ENCODE assay signal across 18 cellular contexts in the genomic region with DNA sequence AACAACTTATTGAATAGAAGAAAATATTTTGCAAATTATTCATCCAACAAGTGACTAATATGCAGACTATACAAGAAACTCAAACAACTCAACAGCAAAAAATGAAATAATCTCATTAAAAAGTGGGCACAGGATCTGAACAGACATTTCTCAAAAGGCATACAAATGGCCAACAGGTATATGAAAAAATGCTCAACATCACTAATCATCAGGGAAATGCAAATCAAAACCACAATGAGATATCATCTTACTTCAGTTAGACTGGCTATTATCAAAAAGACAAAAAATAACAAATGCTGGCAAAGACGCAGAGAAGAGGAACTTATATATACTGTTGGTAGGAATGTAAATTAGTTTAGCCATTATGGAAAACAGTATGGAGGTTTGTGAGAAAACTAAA. TPM values are rescaled to one million over a fixed set of nuclear protein-coding genes. Genes with fewer than 3 reads are reported as not detected.
DNase-seq lines count a peak whose midpoint lies in the region; ATAC-seq, FAIRE-seq and TF ChIP-seq lines count a peak whose summit lies in the region.
"Had no signal": no experiment of that assay in that cellular context is flagged by ENCODE, and none has a peak within 500 bp of the region (broad histone marks: within the 10 kb centered on the region; RNA-seq: fewer than 3 reads in every experiment).

No MANE protein-coding gene starts in this region.

- no peaks in the 10 kb centered on the region for H3K79me2 ChIP-seq in MM.1S (ENCODE audit: low read length)

- H3K27ac Mint-ChIP-seq in activated T-cell treated with anti-CD3 and anti-CD28 coated beads, Interleukin-2, amount 50 U/mL, for 24 hours: no peak overlapping the region
- peak overlapping the region; percentile 91 for H3K27ac Mint-ChIP-seq in osteocyte (ENCODE audit: unreplicated experiment)

- no peak for DNase-seq in activated T-cell treated with anti-CD3 and anti-CD28 coated beads, Interleukin-2, amount 50 U/mL, for 24 hours
- DNase-seq in activated T-cell treated with anti-CD3 and anti-CD28 coated beads, Interleukin-2, amount 50 U/mL, for 4 hours: no peak
- DNase-seq in MM.1S: no peak
- no peak for DNase-seq in colonic mucosa
- DNase-seq in osteocyte (ENCODE audit: extremely low spot score, unreplicated experiment): no peak
- no peak for DNase-seq in posterior cingulate gyrus
- DNase-seq in lower leg skin (ENCODE audit: low spot score in 2 of 2): no peak
- DNase-seq in GM19239 (ENCODE audit: insufficient read length, low spot score): no peak
- DNase-seq: activated CD4-positive, alpha-beta T cell treated with anti-CD3 and anti-CD28 coated beads, Interleukin-2, amount 50 U/mL, for 48 hours; activated T-cell treated with anti-CD3 and anti-CD28 coated beads, Interleukin-2, amount 50 U/mL, for 1 hour; CD8-positive, alpha-beta T cell; central memory CD4-positive, alpha-beta T cell; effector CD4-positive, alpha-beta T cell; left ventricle myocardium inferior; NCI-H524 treated with DMSO at 0.1 percent for 48 hours had no signal

- H3K9me3 Mint-ChIP-seq in activated T-cell treated with anti-CD3 and anti-CD28 coated beads, Interleukin-2, amount 50 U/mL, for 24 hours: no peaks in the 10 kb centered on the region
- H3K9me3 Mint-ChIP-seq in activated T-cell treated with anti-CD3 and anti-CD28 coated beads, Interleukin-2, amount 50 U/mL, for 4 hours: no peaks in the 10 kb centered on the region
- H3K9me3 Mint-ChIP-seq in osteocyte (ENCODE audit: unreplicated experiment): no peaks in the 10 kb centered on the region
- H3K9me3 Mint-ChIP-seq: CD8-positive, alpha-beta T cell had no signal

- H3K9ac ChIP-seq in MM.1S (ENCODE audit: low read length) (no peak overlapping the region), colonic mucosa (ENCODE audit: low read depth in 2 of 2, low read length in 2 of 2) (no peak overlapping the region)

- H3K4me2 ChIP-seq in MM.1S (ENCODE audit: low read depth, low read length): peak overlapping the region; percentile 77; the same call in 1 of the 2 replicates

- no peaks in the 10 kb centered on the region for H3K27me3 Mint-ChIP-seq in activated T-cell treated with anti-CD3 and anti-CD28 coated beads, Interleukin-2, amount 50 U/mL, for 24 hours
- no peaks in the 10 kb centered on the region for H3K27me3 Mint-ChIP-seq in activated T-cell treated with anti-CD3 and anti-CD28 coated beads, Interleukin-2, amount 50 U/mL, for 4 hours (ENCODE audit: low read depth)
- no peaks in the 10 kb centered on the region for H3K27me3 Mint-ChIP-seq in osteocyte (ENCODE audit: unreplicated experiment)

- H3K4me3 Mint-ChIP-seq in activated T-cell treated with anti-CD3 and anti-CD28 coated beads, Interleukin-2, amount 50 U/mL, for 24 hours: peak overlapping the region; percentile 29
- H3K4me3 Mint-ChIP-seq in activated T-cell treated with anti-CD3 and anti-CD28 coated beads, Interleukin-2, amount 50 U/mL, for 4 hours: no peak overlapping the region
- no peak overlapping the region for H3K4me3 Mint-ChIP-seq in osteocyte (ENCODE audit: unreplicated experiment)

- H3K36me3 Mint-ChIP-seq in activated T-cell treated with anti-CD3 and anti-CD28 coated beads, Interleukin-2, amount 50 U/mL, for 24 hours (ENCODE audit: low read depth): peaks cover 11% of the 10 kb centered on the region
- H3K36me3 Mint-ChIP-seq in activated T-cell treated with anti-CD3 and anti-CD28 coated beads, Interleukin-2, amount 50 U/mL, for 4 hours (ENCODE audit: insufficient read depth): no peaks in the 10 kb centered on the region
- peaks cover 10% of the 10 kb centered on the region for H3K36me3 Mint-ChIP-seq in osteocyte (ENCODE audit: unreplicated experiment)

- no peak for TF ChIP-seq POLR2A in lower leg skin (IDR thresholded peaks at IDR 0.05)

- no peaks in the 10 kb centered on the region for H3K9me3 ChIP-seq in MM.1S (replicated peaks; ENCODE audit: insufficient read depth, low read length)
- H3K9me3 ChIP-seq in colonic mucosa: no peaks in the 10 kb centered on the region
- H3K9me3 ChIP-seq: HAP-1, left ventricle myocardium inferior, SJSA1 had no signal

- intact Hi-C loops in colonic mucosa (cut with DNase I) (no loop called here), posterior cingulate gyrus (cut with DNase I) (loop anchor here (5.0 kb wide), 1 partner anchor 567 kb away; a partner anchor contains a TSS), lower leg skin (cut with DNase I; ENCODE audit: low total_unique reads) (no loop called here)

- H3K4me1 ChIP-seq in MM.1S (ENCODE audit: low read length) (peaks cover 8% of the 10 kb centered on the region), colonic mucosa (peaks cover 7% of the 10 kb centered on the region)

- H3K4me3 ChIP-seq in MM.1S (ENCODE audit: low read length) (no peak overlapping the region), colonic mucosa (no peak overlapping the region), lower leg skin (ENCODE audit: low read depth, poor library complexity, severe bottlenecking) (no peak overlapping the region)
- H3K4me3 ChIP-seq: HAP-1, SJSA1 had no signal

- peaks cover 39% of the 10 kb centered on the region for H3K4me1 Mint-ChIP-seq in activated T-cell treated with anti-CD3 and anti-CD28 coated beads, Interleukin-2, amount 50 U/mL, for 24 hours (ENCODE audit: low read depth)
- H3K4me1 Mint-ChIP-seq in activated T-cell treated with anti-CD3 and anti-CD28 coated beads, Interleukin-2, amount 50 U/mL, for 4 hours (ENCODE audit: low read depth): peaks cover 31% of the 10 kb centered on the region
- peaks cover 33% of the 10 kb centered on the region for H3K4me1 Mint-ChIP-seq in osteocyte (ENCODE audit: unreplicated experiment)

- H3K27ac ChIP-seq in MM.1S (ENCODE audit: low read length) (no peak overlapping the region), colonic mucosa (peak overlapping the region; percentile 96)
- H3K27ac ChIP-seq: SJSA1 had no signal

- FAIRE-seq in GM19239 (lab: Jason Lieb, UNC): no peak

- no peak overlapping the region for H2AFZ ChIP-seq in MM.1S (ENCODE audit: low read length)

- H3K9me2 ChIP-seq in MM.1S (replicated peaks; ENCODE audit: insufficient read depth, low read length): no peaks in the 10 kb centered on the region

- H3K27me3 ChIP-seq in MM.1S (replicated peaks; ENCODE audit: insufficient read depth, low read length) (no peaks in the 10 kb centered on the region), colonic mucosa (no peaks in the 10 kb centered on the region)
- H3K27me3 ChIP-seq: SJSA1 had no signal

- no peak for TF ChIP-seq CTCF in MM.1S (IDR thresholded peaks at IDR 0.05; ENCODE audit: low read length)
- TF ChIP-seq CTCF in colonic mucosa (IDR thresholded peaks at IDR 0.05): no peak
- no peak for TF ChIP-seq CTCF in osteocyte (IDR thresholded peaks at IDR 0.05)
- no peak for TF ChIP-seq CTCF in lower leg skin (IDR thresholded peaks at IDR 0.05)

- no peak for ATAC-seq in activated T-cell treated with anti-CD3 and anti-CD28 coated beads, Interleukin-2, amount 50 U/mL, for 4 hours
- ATAC-seq: CD8-positive, alpha-beta T cell had no signal

- no peaks in the 10 kb centered on the region for H3K36me3 ChIP-seq in MM.1S (replicated peaks; ENCODE audit: insufficient read depth, low read length)
- no peaks in the 10 kb centered on the region for H3K36me3 ChIP-seq in colonic mucosa
- H3K36me3 ChIP-seq: HAP-1, SJSA1 had no signal

- WGBS in lower leg skin, 2 donors: 78 to 91% methylated on average over 1 of the region's 1 CpG

- H4K20me1 ChIP-seq in MM.1S (ENCODE audit: insufficient read depth, low read length): no peaks in the 10 kb centered on the region

- peaks cover 22% of the 10 kb centered on the region for H3F3A ChIP-seq in MM.1S (ENCODE audit: insufficient read depth, low read length)

RNA-seq across cellular contexts. Expression of a gene that starts 1.8 kb away (rescaled TPM):
- 1 to 10 TPM; 4.9 to 6.4 (median 5.5) TPM for total RNA-seq in activated T-cell treated with anti-CD3 and anti-CD28 coated beads, Interleukin-2, amount 50 U/mL, for 4 hours
- total RNA-seq in colonic mucosa (10 to 100 TPM; 50.3 to 67.9 TPM), osteocyte (12.8 and 13.0 TPM in 2 replicates), lower leg skin (10 to 100 TPM; 13.7 to 24.9 (median 15.4) TPM)

RNA-seq across cellular contexts. Expression of a gene that starts 25.1 kb away (rescaled TPM):
- total RNA-seq in activated T-cell treated with anti-CD3 and anti-CD28 coated beads, Interleukin-2, amount 50 U/mL, for 4 hours: not detected
- under 1 TPM in 1 of 2 donors, not detected in 1; 0.32 TPM for total RNA-seq in colonic mucosa
- not detected in 2 replicates for total RNA-seq in osteocyte
- 1 to 10 TPM in 3 of 4 donors, under 1 TPM in 1; 0.80 to 2.1 (median 1.3) TPM for total RNA-seq in lower leg skin
- total RNA-seq: CD8-positive, alpha-beta T cell; left ventricle myocardium inferior; SJSA1; ureter had no signal

RNA-seq across cellular contexts. Expression of a gene that starts 33.4 kb away (rescaled TPM):
- under 1 TPM; 0.58 to 0.76 (median 0.73) TPM for total RNA-seq in activated T-cell treated with anti-CD3 and anti-CD28 coated beads, Interleukin-2, amount 50 U/mL, for 4 hours
- total RNA-seq in colonic mucosa (1 to 10 TPM; 2.7 to 4.6 TPM), osteocyte (3.3 and 4.8 TPM in 2 replicates), lower leg skin (10 to 100 TPM in 1 of 4 donors, 1 to 10 TPM in 3; 3.3 to 14.9 (median 7.4) TPM)
